Comparison of ENCODE assay signal across 12 cellular contexts in genomic region chr4:104868942-104869341, GRCh38.
DNase-seq lines count a peak whose midpoint lies in the region; ATAC-seq and TF ChIP-seq lines count a peak whose summit lies in the region.
"Had no signal": no experiment of that assay in that cellular context is flagged by ENCODE, and none has a peak within 500 bp of the region (broad histone marks: within the 10 kb centered on the region; RNA-seq: fewer than 3 reads in every experiment).

No MANE protein-coding gene starts in this region.

- DNase-seq in GM12865 (ENCODE audit: low read depth) (peak; percentile 77), ecto neural progenitor cell (ENCODE audit: low spot score) (no peak), NCI-H1417 (lab: John Stamatoyannopoulos, UW) (no peak), smooth muscle cell (lab: John Stamatoyannopoulos, UW; ENCODE audit: unreplicated experiment) (no peak), NCI-H82 (lab: John Stamatoyannopoulos, UW) (no peak)
- DNase-seq: activated naive CD8-positive, alpha-beta T cell treated with anti-CD3 and anti-CD28 coated beads, Interleukin-2, amount 10 ng/mL, durations not matched to agents 7 days and 5 days; NCI-H526 treated with DMSO at 0.1 percent for 48 hours; pancreas; thyroid gland had no signal

- no peaks in the 10 kb centered on the region for H4K20me1 ChIP-seq in smooth muscle cell (ENCODE audit: low read depth)

- no peaks in the 10 kb centered on the region for H3K27me3 ChIP-seq in smooth muscle cell (ENCODE audit: low read depth)
- H3K27me3 ChIP-seq: pancreas, thyroid gland had no signal

- ATAC-seq in GM19351 (IDR thresholded peaks at IDR 0.05; ENCODE audit: unreplicated experiment) (peak; percentile 90), HG02678 (IDR thresholded peaks at IDR 0.05; ENCODE audit: unreplicated experiment) (peak; percentile 94), HG03432 (IDR thresholded peaks at IDR 0.05; ENCODE audit: unreplicated experiment) (peak; percentile 93)
- ATAC-seq: pancreas had no signal

- H3K27ac ChIP-seq in smooth muscle cell (ENCODE audit: low read depth), result no peak overlapping the region
- H3K27ac ChIP-seq: pancreas, thyroid gland had no signal

- no peaks in the 10 kb centered on the region for H3K36me3 ChIP-seq in smooth muscle cell (ENCODE audit: low read depth)
- H3K36me3 ChIP-seq: pancreas, thyroid gland had no signal

- H3K9me3 ChIP-seq in smooth muscle cell (replicated peaks; ENCODE audit: low read depth), result no peaks in the 10 kb centered on the region
- H3K9me3 ChIP-seq: pancreas, thyroid gland had no signal

- no peak overlapping the region for H3K9ac ChIP-seq in smooth muscle cell (ENCODE audit: low read depth)

- 84% methylated on average over 2 of the region's 2 CpGs for WGBS in smooth muscle cell (ENCODE audit: low lambda C conversion rate)

- no peaks in the 10 kb centered on the region for H3F3A ChIP-seq in smooth muscle cell (ENCODE audit: low read depth)

- TF ChIP-seq CTCF in GM12865 (IDR thresholded peaks at IDR 0.05; ENCODE audit: insufficient read depth, low read depth, low read length, missing control alignments), result no peak
- TF ChIP-seq CTCF in smooth muscle cell (IDR thresholded peaks at IDR 0.05; ENCODE audit: borderline replicate concordance, insufficient read depth, poor library complexity, severe bottlenecking), result no peak

- no peak overlapping the region for H3K4me2 ChIP-seq in smooth muscle cell

- no peaks in the 10 kb centered on the region for H3K79me2 ChIP-seq in smooth muscle cell (ENCODE audit: low read depth)

- H2AFZ ChIP-seq in smooth muscle cell (ENCODE audit: low read depth), result no peak overlapping the region

- H3K4me3 ChIP-seq in GM12865 (ENCODE audit: low read depth, low read length), result no peak overlapping the region
- no peak overlapping the region for H3K4me3 ChIP-seq in smooth muscle cell
- H3K4me3 ChIP-seq: pancreas, thyroid gland had no signal

- H3K4me1 ChIP-seq in smooth muscle cell (ENCODE audit: low read depth), result no peaks in the 10 kb centered on the region
- H3K4me1 ChIP-seq: pancreas, thyroid gland had no signal
